Comparison of ENCODE assay signal across 33 cellular contexts in genomic region chr12:83666690-83667089, GRCh38.
"Had no signal": no experiment of that assay in that cellular context is flagged by ENCODE, and none has a peak within 500 bp of the region (broad histone marks: within the 10 kb centered on the region; RNA-seq: fewer than 3 reads in every experiment).

No MANE protein-coding gene starts in this region.

- FAIRE-seq: astrocyte, colon, TTC549 had no signal

- DNase-seq: activated B cell treated with CpG ODN at 0.5 μM for 24 hours; activated CD4-positive, alpha-beta memory T cell treated with anti-CD3 and anti-CD28 coated beads for 36 hours; activated CD4-positive, alpha-beta T cell treated with anti-CD3 and anti-CD28 coated beads for 4 hours; activated CD4-positive, alpha-beta T cell treated with anti-CD3 and anti-CD28 coated beads, Interleukin-2, amount 10 ng/mL, durations not matched to agents 24 days and 14 days; activated CD4-positive, alpha-beta T cell treated with anti-CD3 and anti-CD28 coated beads, Interleukin-2, amount 50 U/mL, for 1 hour; activated CD4-positive, alpha-beta T cell treated with anti-CD3 and anti-CD28 coated beads, Interleukin-2, amount 50 U/mL, for 4 hours; activated CD4-positive, CD25-positive, alpha-beta regulatory T cell treated with anti-CD3 and anti-CD28 coated beads, Interleukin-2, amount 50 U/mL, for 72 hours; activated CD8-positive, alpha-beta memory T cell treated with anti-CD3 and anti-CD28 coated beads, Interleukin-2, amount 50 U/mL, for 4 hours; activated CD8-positive, alpha-beta T cell treated with anti-CD3 and anti-CD28 coated beads for 36 hours; activated effector memory CD4-positive, alpha-beta T cell treated with anti-CD3 and anti-CD28 coated beads, Interleukin-2, amount 50 U/mL, for 16 hours; activated gamma-delta T cell treated with Interleukin-2 at 50 U/mL for 16 hours; activated naive CD4-positive, alpha-beta T cell; activated naive CD4-positive, alpha-beta T cell treated with anti-CD3 and anti-CD28 coated beads for 36 hours; activated naive CD4-positive, alpha-beta T cell treated with anti-CD3 and anti-CD28 coated beads, Interleukin-2, amount 50 U/mL, for 16 hours; activated naive CD8-positive, alpha-beta T cell treated with anti-CD3 and anti-CD28 coated beads for 36 hours; activated T-cell treated with anti-CD3 and anti-CD28 coated beads for 4 hours; activated T-cell treated with anti-CD3 and anti-CD28 coated beads, Interleukin-2, amount 50 U/mL, for 1 hour; activated T-cell treated with anti-CD3 and anti-CD28 coated beads, Interleukin-2, amount 50 U/mL, for 4 hours; activated T-cell treated with anti-CD3 and anti-CD28 coated beads, Interleukin-2, amount 50 U/mL, for 72 hours; adrenal gland; amniotic stem cell; aorta; body of pancreas; brain microvascular endothelial cell; central memory CD4-positive, alpha-beta T cell; T-helper 9 cell had no signal

- H3K27ac ChIP-seq: adrenal gland, body of pancreas, brain microvascular endothelial cell, breast epithelium, VCaP had no signal

- H3K4me1 ChIP-seq: adrenal gland, breast epithelium had no signal

- H3K4me3 ChIP-seq: adrenal gland, body of pancreas, breast epithelium had no signal

- ATAC-seq: activated CD8-positive, alpha-beta T cell treated with anti-CD3 and anti-CD28 coated beads for 36 hours; activated naive CD4-positive, alpha-beta T cell treated with anti-CD3 and anti-CD28 coated beads, Interleukin-2, amount 50 U/mL, for 72 hours; activated T-cell treated with anti-CD3 and anti-CD28 coated beads, Interleukin-2, amount 50 U/mL, for 4 hours; activated T-cell treated with anti-CD3 and anti-CD28 coated beads, Interleukin-2, amount 50 U/mL, for 72 hours; activated T-helper 17 cell treated with anti-CD3 and anti-CD28 coated beads, Interleukin-2, amount 50 U/mL, for 72 hours; body of pancreas had no signal

- H3K9me3 ChIP-seq: adrenal gland, body of pancreas, breast epithelium had no signal

- H3K36me3 ChIP-seq: adrenal gland, brain microvascular endothelial cell, breast epithelium had no signal

- H3K27me3 ChIP-seq: adrenal gland, body of pancreas, brain microvascular endothelial cell, breast epithelium had no signal
